26 cellular contexts compared by ENCODE assay signal in genomic region chr10:117796394-117796793, GRCh38.
"Had no signal": no experiment of that assay in that cellular context is flagged by ENCODE, and none has a peak within 500 bp of the region (broad histone marks: within the 10 kb centered on the region; RNA-seq: fewer than 3 reads in every experiment).

No MANE protein-coding gene starts in this region.

- H3K27ac ChIP-seq: coronary artery, esophagus muscularis mucosa, foreskin keratinocyte, gastroesophageal sphincter, heart left ventricle, lower lobe of right lung, neural progenitor cell, psoas muscle, thoracic aorta, tibial nerve, upper lobe of right lung had no signal

- H3K4me3 Mint-ChIP-seq: natural killer cell; neural progenitor cell; stimulated activated memory B cell treated with anti-CD40 and anti-IgM and Interleukin-4, amounts not matched to agents 10 μg/mL and 1 μg/mL and 100 μg/mL, for 72 hours had no signal

- H3K4me1 Mint-ChIP-seq: natural killer cell; stimulated activated memory B cell treated with anti-CD40 and anti-IgM and Interleukin-4, amounts not matched to agents 10 μg/mL and 1 μg/mL and 100 μg/mL, for 72 hours had no signal

- H3K9me3 ChIP-seq: esophagus muscularis mucosa, gastroesophageal sphincter, heart left ventricle, lower lobe of right lung, psoas muscle, thoracic aorta, tibial nerve, upper lobe of right lung, uterus had no signal

- H3K4me2 ChIP-seq: neural progenitor cell, smooth muscle cell had no signal

- H3K36me3 Mint-ChIP-seq: natural killer cell; neural progenitor cell; stimulated activated memory B cell treated with anti-CD40 and anti-IgM and Interleukin-4, amounts not matched to agents 10 μg/mL and 1 μg/mL and 100 μg/mL, for 72 hours had no signal

- H3K9me3 Mint-ChIP-seq: natural killer cell; neural progenitor cell; stimulated activated memory B cell treated with anti-CD40 and anti-IgM and Interleukin-4, amounts not matched to agents 10 μg/mL and 1 μg/mL and 100 μg/mL, for 72 hours had no signal

- H3K27me3 ChIP-seq: neural progenitor cell, tibial nerve, upper lobe of right lung, uterus had no signal

- H3K9ac ChIP-seq: neural progenitor cell had no signal

- ATAC-seq: foreskin keratinocyte; gastroesophageal sphincter; heart left ventricle; left colon; left ventricle myocardium superior; lower lobe of right lung; natural killer cell; psoas muscle; right cardiac atrium; stimulated activated memory B cell treated with anti-CD40 and anti-IgM and Interleukin-4, amounts not matched to agents 10 μg/mL and 1 μg/mL and 100 μg/mL, for 72 hours; stimulated activated naive CD8-positive, alpha-beta T cell treated with anti-CD3 and anti-CD28 coated beads, Interleukin-15, Interleukin-2, amounts not matched to agents 100 U/mL and 50 U/mL, for 24 hours; upper lobe of right lung had no signal

- H3K36me3 ChIP-seq: esophagus muscularis mucosa, gastroesophageal sphincter, heart left ventricle, lower lobe of right lung, neural progenitor cell, thoracic aorta, tibial nerve, upper lobe of right lung, uterus had no signal

- H3K27me3 Mint-ChIP-seq: stimulated activated memory B cell treated with anti-CD40 and anti-IgM and Interleukin-4, amounts not matched to agents 10 μg/mL and 1 μg/mL and 100 μg/mL, for 72 hours had no signal

- H3K4me3 ChIP-seq: coronary artery, esophagus muscularis mucosa, gastroesophageal sphincter, heart left ventricle, lower lobe of right lung, neural progenitor cell, psoas muscle, smooth muscle cell, thoracic aorta, tibial nerve, upper lobe of right lung, uterus had no signal

- H3K27ac Mint-ChIP-seq: natural killer cell; neural progenitor cell; stimulated activated memory B cell treated with anti-CD40 and anti-IgM and Interleukin-4, amounts not matched to agents 10 μg/mL and 1 μg/mL and 100 μg/mL, for 72 hours had no signal

- DNase-seq: dermis blood vessel endothelial cell; effector memory CD4-positive, alpha-beta T cell; foreskin keratinocyte; heart left ventricle; hippocampal formation; left colon; left ventricle myocardium superior; lower lobe of right lung; natural killer cell; psoas muscle; right cardiac atrium; stimulated activated CD4-positive, alpha-beta T cell treated with anti-CD3 and anti-CD28 coated beads, Interleukin-12 subunit alpha, Interleukin-12 subunit beta, amount 100 ng/mL, for 4 hours; stimulated activated CD4-positive, alpha-beta T cell treated with anti-CD3 and anti-CD28 coated beads, Interleukin-1b, Interleukin-23, amount 100 ng/mL, for 48 hours; stimulated activated CD4-positive, alpha-beta T cell treated with anti-CD3 and anti-CD28 coated beads, Interleukin-4, amount 100 ng/mL, for 4 hours; stimulated activated naive CD8-positive, alpha-beta T cell treated with anti-CD3 and anti-CD28 coated beads, Interleukin-15, Interleukin-2, amounts not matched to agents 100 U/mL and 50 U/mL, for 24 hours; substantia nigra; upper lobe of right lung had no signal

- H3K4me1 ChIP-seq: esophagus muscularis mucosa, foreskin keratinocyte, gastroesophageal sphincter, heart left ventricle, lower lobe of right lung, psoas muscle, tibial nerve, upper lobe of right lung, uterus had no signal

- H2AFZ ChIP-seq: neural progenitor cell had no signal
